18 cellular contexts compared by ENCODE assay signal in the genomic region with DNA sequence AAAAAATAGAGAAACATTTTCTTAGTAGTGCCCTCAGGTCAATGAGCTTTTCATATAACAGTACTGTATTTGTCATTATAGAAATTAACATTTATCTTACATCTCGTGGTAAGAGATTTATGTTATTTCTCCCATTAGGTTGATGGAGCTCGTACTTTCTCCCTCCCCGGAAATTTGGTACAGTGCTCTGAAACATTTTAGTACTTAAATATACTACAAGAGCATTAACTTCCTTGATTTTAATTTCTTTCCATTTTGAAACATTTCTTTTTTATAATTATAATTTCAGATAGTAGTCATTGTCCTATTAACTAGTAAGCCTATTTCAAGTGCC.
DNase-seq lines count a peak whose midpoint lies in the region; ATAC-seq and TF ChIP-seq lines count a peak whose summit lies in the region.
"Had no signal": no experiment of that assay in that cellular context is flagged by ENCODE, and none has a peak within 500 bp of the region (broad histone marks: within the 10 kb centered on the region; RNA-seq: fewer than 3 reads in every experiment).

No MANE protein-coding gene starts in this region.

- 0 out of 2 replicates have a peak, but pooled peaks cover 5% of the 10 kb centered on the region for H3K9me2 ChIP-seq in PC-3 (replicated peaks; ENCODE audit: low read length)

- H3K36me3 ChIP-seq in HEK293 (ENCODE audit: control insufficient read depth in 2 of 2, insufficient read depth in 1 of 2, low read length in 2 of 2) (no peaks in the 10 kb centered on the region), PC-3 (ENCODE audit: low read depth, low read length) (no peaks in the 10 kb centered on the region)

- TF ChIP-seq CTCF in HEK293 (tag by site-specific recombination; IDR thresholded peaks at IDR 0.05) (no peak), PC-3 (conservative IDR thresholded peaks at IDR 0.05; ENCODE audit: low read depth, low read length) (no peak; the same call in 1 of the 2 replicates), chondrocyte (IDR thresholded peaks at IDR 0.05) (peak; percentile 4), type B pancreatic cell (conservative IDR thresholded peaks at IDR 0.05) (peak; percentile 5)

- POLR2A ChIA-PET in HEK293 (lab: Yijun Ruan, JAX) (no interaction called here), PC-3 (lab: Charles Lee; ENCODE audit: unreplicated experiment) (interaction anchor here (0.6 to 2.1 kb wide), 4 partner anchors 15 to 253 kb away, joined by 3 to 13 read pairs (median 10); a partner anchor contains a TSS)

- peak overlapping the region; percentile 67 for H3K4me2 ChIP-seq in PC-3 (ENCODE audit: low read length)

- ATAC-seq in PC-3: no peak
- no peak for ATAC-seq in GM21723 (IDR thresholded peaks at IDR 0.05; ENCODE audit: unreplicated experiment)

- no peaks in the 10 kb centered on the region for H3K79me2 ChIP-seq in PC-3 (ENCODE audit: low read length)

- H3K27ac ChIP-seq in HEK293 (ENCODE audit: extremely low read depth, low read depth, low read length): no peak overlapping the region
- H3K27ac ChIP-seq in PC-3 (ENCODE audit: low read length): no peak overlapping the region
- H3K27ac ChIP-seq: HL-60 had no signal

- H3K36me3 Mint-ChIP-seq in chondrocyte (ENCODE audit: low read depth): no peaks in the 10 kb centered on the region
- H3K36me3 Mint-ChIP-seq in type B pancreatic cell: no peaks in the 10 kb centered on the region

- DNase-seq in PC-3 (no peak), chondrocyte (ENCODE audit: low spot score) (no peak), type B pancreatic cell (ENCODE audit: extremely low spot score, unreplicated experiment) (no peak), NCI-H748 (lab: John Stamatoyannopoulos, UW; ENCODE audit: unreplicated experiment) (no peak), mesenteric fat pad (ENCODE audit: low spot score) (no peak)
- DNase-seq: AML-193; GDM1; NCI-H1092 treated with DMSO at 0.1 percent for 48 hours; NCI-H1436 treated with DMSO at 0.1 percent for 48 hours; NCI-H1930; NCI-H2227 treated with DMSO at 0.1 percent for 48 hours; NCI-H510A; NCI-H748 treated with DMSO at 0.1 percent for 48 hours; NK-92 treated with Interleukin-12 subunit alpha and Interleukin-12 subunit beta, amount 100 ng/mL, for 24 hours; SHP77 had no signal

- no peak overlapping the region for H3K4me3 Mint-ChIP-seq in chondrocyte (ENCODE audit: unreplicated experiment)
- H3K4me3 Mint-ChIP-seq in type B pancreatic cell: no peak overlapping the region

- H4K20me1 ChIP-seq in PC-3 (ENCODE audit: low read length): no peaks in the 10 kb centered on the region

- H3K9me3 Mint-ChIP-seq in chondrocyte (ENCODE audit: low read depth) (no peaks in the 10 kb centered on the region), type B pancreatic cell (no peaks in the 10 kb centered on the region)

- H3K4me1 ChIP-seq in HEK293 (ENCODE audit: control insufficient read depth, insufficient read depth, low read length) (no peaks in the 10 kb centered on the region), PC-3 (ENCODE audit: insufficient read depth, low read length) (peaks cover 42% of the 10 kb centered on the region)

- CTCF ChIA-PET in HEK293 (lab: Yijun Ruan, JAX) (interaction anchor here (0.5 to 2.3 kb wide), 29 partner anchors 7 to 1582 kb away, joined by 3 to 56 read pairs (median 4); a partner anchor contains a TSS), PC-3 (lab: Charles Lee) (interaction anchor here (0.5 to 4.2 kb wide), 14 partner anchors 29 to 351 kb away, joined by 3 to 54 read pairs (median 5); a partner anchor contains a TSS)

- H3K4me3 ChIP-seq in HEK293 (ENCODE audit: low read depth, low read length): no peak overlapping the region
- H3K4me3 ChIP-seq in PC-3 (ENCODE audit: low read length): no peak overlapping the region

- no peak overlapping the region for H3K9ac ChIP-seq in PC-3 (ENCODE audit: low read length)

- no peak overlapping the region for H3K27ac Mint-ChIP-seq in chondrocyte (ENCODE audit: unreplicated experiment)
- H3K27ac Mint-ChIP-seq in type B pancreatic cell: no peak overlapping the region

- intact Hi-C loops in PC-3 (cut with micrococcal nuclease): loop anchor here (1.0 to 5.0 kb wide), 9 partner anchors 29 to 1565 kb away; a partner anchor contains a TSS

- H2AFZ ChIP-seq in PC-3 (ENCODE audit: low read length): peak overlapping the region; percentile 3; the same call in 1 of the 2 replicates

- H3K4me1 Mint-ChIP-seq in chondrocyte (ENCODE audit: low read depth) (peaks cover 14% of the 10 kb centered on the region), type B pancreatic cell (ENCODE audit: unreplicated experiment) (no peaks in the 10 kb centered on the region)

- no TSS peak for BruUV-seq in PC-3 (replicated peaks; lab: Mats Ljungman, UMichigan)

- no peaks in the 10 kb centered on the region for H3F3A ChIP-seq in PC-3 (ENCODE audit: low read length, unreplicated experiment)

- H3K9me3 ChIP-seq in HEK293 (ENCODE audit: control insufficient read depth, insufficient read depth, low read depth, low read length): no peaks in the 10 kb centered on the region
- H3K9me3 ChIP-seq in PC-3 (ENCODE audit: low read length): no peaks in the 10 kb centered on the region

- H3K27me3 ChIP-seq in PC-3 (ENCODE audit: low read length): no peaks in the 10 kb centered on the region

- H3K27me3 Mint-ChIP-seq in chondrocyte (ENCODE audit: low read depth) (no peaks in the 10 kb centered on the region), type B pancreatic cell (no peaks in the 10 kb centered on the region)

TF ChIP-seq in HEK293, 187 proteins besides CTCF, POLR2A, EP300 and RAD21:
- TF ChIP-seq, protein P1, sequence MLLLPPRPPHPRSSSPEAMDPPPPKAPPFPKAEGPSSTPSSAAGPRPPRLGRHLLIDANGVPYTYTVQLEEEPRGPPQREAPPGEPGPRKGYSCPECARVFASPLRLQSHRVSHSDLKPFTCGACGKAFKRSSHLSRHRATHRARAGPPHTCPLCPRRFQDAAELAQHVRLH (tag by site-specific recombination; IDR thresholded peaks at IDR 0.05): no peak
- TF ChIP-seq ZNF221 (tag by site-specific recombination; IDR thresholded peaks at IDR 0.05; ENCODE audit: borderline replicate concordance): no peak
- TF ChIP-seq ZNF510 (tag by site-specific recombination; IDR thresholded peaks at IDR 0.05; ENCODE audit: insufficient replicate concordance): peak; percentile 61
TF ChIP-seq in HEK293: peak in this region for 1.

Comparison
In these comparisons a context has a peak if more than half of its experiments do, and no peak if none do; other contexts are left out.
1. CTCF ChIP-seq: peak in chondrocyte (single experiment) and type B pancreatic cell (single experiment); none in HEK293 (single experiment) and PC-3 (single experiment).